Comparison of ENCODE assay signal across 21 cellular contexts in the genomic region with DNA sequence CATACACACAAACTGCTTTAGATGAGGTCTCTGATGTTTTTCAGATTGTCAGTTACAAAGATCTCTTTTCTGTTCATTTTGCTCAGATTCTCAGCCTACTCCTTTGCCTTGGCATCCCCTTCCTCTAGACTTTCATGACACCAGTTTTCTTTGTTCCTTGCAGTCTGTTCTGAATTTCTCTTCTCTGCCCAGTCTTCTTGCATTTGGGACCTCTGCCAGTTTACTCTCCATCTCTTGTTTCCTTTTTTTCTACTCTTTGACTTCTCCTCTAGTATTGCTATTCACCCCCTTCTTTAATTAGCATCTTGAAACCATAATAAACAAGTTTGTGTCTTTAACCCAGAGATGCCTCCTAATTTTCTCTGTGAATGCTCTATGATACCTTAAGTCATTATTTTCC.
"Had no signal": no experiment of that assay in that cellular context is flagged by ENCODE, and none has a peak within 500 bp of the region (broad histone marks: within the 10 kb centered on the region; RNA-seq: fewer than 3 reads in every experiment).

No MANE protein-coding gene starts in this region.

- DNase-seq: activated CD4-positive, alpha-beta memory T cell treated with anti-CD3 and anti-CD28 coated beads, Interleukin-2, amount 10 ng/mL, durations not matched to agents 7 days and 5 days; activated CD4-positive, alpha-beta T cell treated with anti-CD3 and anti-CD28 coated beads for 1 hour; activated CD4-positive, alpha-beta T cell treated with anti-CD3 and anti-CD28 coated beads for 4 hours; activated CD4-positive, alpha-beta T cell treated with anti-CD3 and anti-CD28 coated beads, Interleukin-2, amount 10 ng/mL, durations not matched to agents 7 days and 5 days; activated CD4-positive, alpha-beta T cell treated with anti-CD3 and anti-CD28 coated beads, Interleukin-2, amount 50 U/mL, for 4 hours; activated CD8-positive, alpha-beta memory T cell treated with anti-CD3 and anti-CD28 coated beads, Interleukin-2, amount 50 U/mL, for 48 hours; activated effector memory CD4-positive, alpha-beta T cell treated with Interleukin-2 at 50 U/mL for 16 hours; activated gamma-delta T cell treated with Interleukin-2 at 50 U/mL for 16 hours; activated naive CD4-positive, alpha-beta T cell treated with anti-CD3 and anti-CD28 coated beads, Interleukin-2, amount 50 U/mL, for 16 hours; activated naive CD4-positive, alpha-beta T cell treated with Interleukin-2 at 50 U/mL for 16 hours; activated T-cell treated with anti-CD3 and anti-CD28 coated beads for 4 hours; activated T-cell treated with anti-CD3 and anti-CD28 coated beads, Interleukin-2, amount 50 U/mL, for 24 hours; amniotic stem cell; anterior cingulate cortex; effector CD8-positive, alpha-beta T cell; esophagus squamous epithelium; foreskin melanocyte; heart left ventricle; T-helper 2 cell had no signal

- H3K9me3 Mint-ChIP-seq: activated CD4-positive, alpha-beta memory T cell treated with anti-CD3 and anti-CD28 coated beads, Interleukin-2, amount 10 ng/mL, durations not matched to agents 7 days and 5 days; activated CD4-positive, alpha-beta T cell treated with anti-CD3 and anti-CD28 coated beads, Interleukin-2, amount 10 ng/mL, durations not matched to agents 7 days and 5 days; activated T-cell treated with anti-CD3 and anti-CD28 coated beads, Interleukin-2, amount 50 U/mL, for 24 hours had no signal

- H3K36me3 Mint-ChIP-seq: activated naive CD8-positive, alpha-beta T cell had no signal

- H3K27me3 Mint-ChIP-seq: activated naive CD8-positive, alpha-beta T cell had no signal

- H3K4me3 Mint-ChIP-seq: activated CD4-positive, alpha-beta memory T cell treated with anti-CD3 and anti-CD28 coated beads, Interleukin-2, amount 10 ng/mL, durations not matched to agents 7 days and 5 days; activated CD4-positive, alpha-beta T cell treated with anti-CD3 and anti-CD28 coated beads, Interleukin-2, amount 10 ng/mL, durations not matched to agents 7 days and 5 days; activated naive CD8-positive, alpha-beta T cell; activated T-cell treated with anti-CD3 and anti-CD28 coated beads, Interleukin-2, amount 50 U/mL, for 24 hours; activated T-helper 17 cell treated with anti-CD3 and anti-CD28 coated beads, Interleukin-2, amount 50 U/mL, for 72 hours had no signal

- H3K27ac Mint-ChIP-seq: activated CD4-positive, alpha-beta memory T cell treated with anti-CD3 and anti-CD28 coated beads, Interleukin-2, amount 10 ng/mL, durations not matched to agents 7 days and 5 days; activated CD4-positive, alpha-beta T cell treated with anti-CD3 and anti-CD28 coated beads, Interleukin-2, amount 10 ng/mL, durations not matched to agents 7 days and 5 days; activated naive CD8-positive, alpha-beta T cell; activated T-cell treated with anti-CD3 and anti-CD28 coated beads, Interleukin-2, amount 50 U/mL, for 24 hours; activated T-helper 17 cell treated with anti-CD3 and anti-CD28 coated beads, Interleukin-2, amount 50 U/mL, for 72 hours had no signal

- H3K4me1 Mint-ChIP-seq: activated CD4-positive, alpha-beta memory T cell treated with anti-CD3 and anti-CD28 coated beads, Interleukin-2, amount 10 ng/mL, durations not matched to agents 7 days and 5 days; activated CD4-positive, alpha-beta T cell treated with anti-CD3 and anti-CD28 coated beads, Interleukin-2, amount 10 ng/mL, durations not matched to agents 7 days and 5 days; activated T-helper 17 cell treated with anti-CD3 and anti-CD28 coated beads, Interleukin-2, amount 50 U/mL, for 72 hours had no signal
